Comparison of ENCODE assay signal across 1 cellular context in genomic region chr16:87391950-87392822, GRCh38.
A peak's percentile ranks its signal among the peaks of the same experiment; 100 is the strongest.
TF ChIP-seq lines count a peak whose summit lies in the region.

Gene MAP1LC3B, plus strand, starts transcription at chr16:87392336. Its CDS starts 92 bp downstream, at chr16:87392428.

TF ChIP-seq in HepG2, 621 proteins besides CTCF, POLR2A, EP300 and RAD21 (continued from another document and continues in another):
- TF ChIP-seq, protein P1, sequence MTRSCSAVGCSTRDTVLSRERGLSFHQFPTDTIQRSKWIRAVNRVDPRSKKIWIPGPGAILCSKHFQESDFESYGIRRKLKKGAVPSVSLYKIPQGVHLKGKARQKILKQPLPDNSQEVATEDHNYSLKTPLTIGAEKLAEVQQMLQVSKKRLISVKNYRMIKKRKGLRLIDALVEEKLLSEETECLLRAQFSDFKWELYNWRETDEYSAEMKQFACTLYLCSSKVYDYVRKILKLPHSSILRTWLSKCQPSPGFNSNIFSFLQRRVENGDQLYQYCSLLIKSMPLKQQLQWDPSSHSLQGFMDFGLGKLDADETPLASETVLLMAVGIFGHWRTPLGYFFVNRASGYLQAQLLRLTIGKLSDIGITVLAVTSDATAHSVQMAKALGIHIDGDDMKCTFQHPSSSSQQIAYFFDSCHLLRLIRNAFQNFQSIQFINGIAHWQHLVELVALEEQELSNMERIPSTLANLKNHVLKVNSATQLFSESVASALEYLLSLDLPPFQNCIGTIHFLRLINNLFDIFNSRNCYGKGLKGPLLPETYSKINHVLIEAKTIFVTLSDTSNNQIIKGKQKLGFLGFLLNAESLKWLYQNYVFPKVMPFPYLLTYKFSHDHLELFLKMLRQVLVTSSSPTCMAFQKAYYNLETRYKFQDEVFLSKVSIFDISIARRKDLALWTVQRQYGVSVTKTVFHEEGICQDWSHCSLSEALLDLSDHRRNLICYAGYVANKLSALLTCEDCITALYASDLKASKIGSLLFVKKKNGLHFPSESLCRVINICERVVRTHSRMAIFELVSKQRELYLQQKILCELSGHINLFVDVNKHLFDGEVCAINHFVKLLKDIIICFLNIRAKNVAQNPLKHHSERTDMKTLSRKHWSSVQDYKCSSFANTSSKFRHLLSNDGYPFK (CRISPR knock-in tag; IDR thresholded peaks at IDR 0.05; ENCODE audit: borderline replicate concordance): peak; percentile 94
- peak; percentile 89; the same call in 1 of the 2 replicates for TF ChIP-seq NRL (CRISPR knock-in tag; IDR thresholded peaks at IDR 0.05; ENCODE audit: borderline replicate concordance)
- no peak for TF ChIP-seq RBAK (CRISPR knock-in tag; IDR thresholded peaks at IDR 0.05)
- TF ChIP-seq TEAD3 (CRISPR knock-in tag; optimal IDR thresholded peaks at IDR 0.05; ENCODE audit: borderline replicate concordance): peak; percentile 90
- TF ChIP-seq ETV5 (CRISPR knock-in tag; IDR thresholded peaks at IDR 0.05; ENCODE audit: borderline replicate concordance): peak; percentile 68; the same call in 1 of the 2 replicates
- TF ChIP-seq STAT5B (CRISPR knock-in tag; IDR thresholded peaks at IDR 0.05): no peak; the same call in 1 of the 2 replicates
- no peak for TF ChIP-seq PAF1 (CRISPR knock-in tag; IDR thresholded peaks at IDR 0.05)
- TF ChIP-seq ZNF264 (CRISPR knock-in tag; IDR thresholded peaks at IDR 0.05): peak; percentile 39; the same call in 1 of the 2 replicates
- TF ChIP-seq, protein P2, sequence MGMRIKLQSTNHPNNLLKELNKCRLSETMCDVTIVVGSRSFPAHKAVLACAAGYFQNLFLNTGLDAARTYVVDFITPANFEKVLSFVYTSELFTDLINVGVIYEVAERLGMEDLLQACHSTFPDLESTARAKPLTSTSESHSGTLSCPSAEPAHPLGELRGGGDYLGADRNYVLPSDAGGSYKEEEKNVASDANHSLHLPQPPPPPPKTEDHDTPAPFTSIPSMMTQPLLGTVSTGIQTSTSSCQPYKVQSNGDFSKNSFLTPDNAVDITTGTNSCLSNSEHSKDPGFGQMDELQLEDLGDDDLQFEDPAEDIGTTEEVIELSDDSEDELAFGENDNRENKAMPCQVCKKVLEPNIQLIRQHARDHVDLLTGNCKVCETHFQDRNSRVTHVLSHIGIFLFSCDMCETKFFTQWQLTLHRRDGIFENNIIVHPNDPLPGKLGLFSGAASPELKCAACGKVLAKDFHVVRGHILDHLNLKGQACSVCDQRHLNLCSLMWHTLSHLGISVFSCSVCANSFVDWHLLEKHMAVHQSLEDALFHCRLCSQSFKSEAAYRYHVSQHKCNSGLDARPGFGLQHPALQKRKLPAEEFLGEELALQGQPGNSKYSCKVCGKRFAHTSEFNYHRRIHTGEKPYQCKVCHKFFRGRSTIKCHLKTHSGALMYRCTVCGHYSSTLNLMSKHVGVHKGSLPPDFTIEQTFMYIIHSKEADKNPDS (CRISPR knock-in tag; IDR thresholded peaks at IDR 0.05): no peak; the same call in 1 of the 2 replicates
- peak; percentile 83; the same call in 1 of the 2 replicates for TF ChIP-seq TIGD3 (CRISPR knock-in tag; IDR thresholded peaks at IDR 0.05; ENCODE audit: borderline replicate concordance)
- TF ChIP-seq RFX3 (CRISPR knock-in tag; IDR thresholded peaks at IDR 0.05): 0 out of 2 replicates have a peak, but pooled peaks have one; percentile 10
- TF ChIP-seq CBX1 (IDR thresholded peaks at IDR 0.05; ENCODE audit: low read depth): peak; percentile 49
- no peak for TF ChIP-seq ZNF24 (IDR thresholded peaks at IDR 0.05)
- peak; percentile 96 for TF ChIP-seq IRX3 (CRISPR knock-in tag; IDR thresholded peaks at IDR 0.05; ENCODE audit: borderline replicate concordance, low read depth)
- peak; percentile 99 for TF ChIP-seq FOXK1 (CRISPR knock-in tag; IDR thresholded peaks at IDR 0.05; ENCODE audit: borderline replicate concordance, low read depth)
- no peak for TF ChIP-seq GTF3A (CRISPR knock-in tag; conservative IDR thresholded peaks at IDR 0.05)
- TF ChIP-seq ZNF563 (CRISPR knock-in tag; IDR thresholded peaks at IDR 0.05): peak; percentile 75; the same call in 1 of the 2 replicates
- TF ChIP-seq KAT8 (CRISPR knock-in tag; IDR thresholded peaks at IDR 0.05): peak; percentile 77
- peak; percentile 82; the same call in 1 of the 2 replicates for TF ChIP-seq ZNF773 (CRISPR knock-in tag; IDR thresholded peaks at IDR 0.05; ENCODE audit: borderline replicate concordance)
- peak; percentile 97 for TF ChIP-seq MIER3 (CRISPR knock-in tag; IDR thresholded peaks at IDR 0.05; ENCODE audit: borderline replicate concordance)
- TF ChIP-seq TBL1XR1 (IDR thresholded peaks at IDR 0.05; ENCODE audit: borderline replicate concordance, low read length, partially characterized antibody): peak; percentile 85
- peak; percentile 92 for TF ChIP-seq ZNF501 (CRISPR knock-in tag; IDR thresholded peaks at IDR 0.05)
- no peak for TF ChIP-seq CHD4 (IDR thresholded peaks at IDR 0.05; ENCODE audit: borderline replicate concordance, low read length)
- TF ChIP-seq ADNP (CRISPR knock-in tag; IDR thresholded peaks at IDR 0.05): no peak
- no peak for TF ChIP-seq SRF (IDR thresholded peaks at IDR 0.05; ENCODE audit: low read depth, low read length)
- peak; percentile 95; the same call in 1 of the 2 replicates for TF ChIP-seq MAF1 (CRISPR knock-in tag; IDR thresholded peaks at IDR 0.05; ENCODE audit: borderline replicate concordance)
- TF ChIP-seq ZFP91 (CRISPR knock-in tag; IDR thresholded peaks at IDR 0.05; ENCODE audit: borderline replicate concordance): peak; percentile 91
- peak; percentile 83; the same call in 1 of the 2 replicates for TF ChIP-seq ZNF430 (CRISPR knock-in tag; IDR thresholded peaks at IDR 0.05)
- TF ChIP-seq FOXP4 (CRISPR knock-in tag; IDR thresholded peaks at IDR 0.05): peak; percentile 91
- TF ChIP-seq, protein P3, sequence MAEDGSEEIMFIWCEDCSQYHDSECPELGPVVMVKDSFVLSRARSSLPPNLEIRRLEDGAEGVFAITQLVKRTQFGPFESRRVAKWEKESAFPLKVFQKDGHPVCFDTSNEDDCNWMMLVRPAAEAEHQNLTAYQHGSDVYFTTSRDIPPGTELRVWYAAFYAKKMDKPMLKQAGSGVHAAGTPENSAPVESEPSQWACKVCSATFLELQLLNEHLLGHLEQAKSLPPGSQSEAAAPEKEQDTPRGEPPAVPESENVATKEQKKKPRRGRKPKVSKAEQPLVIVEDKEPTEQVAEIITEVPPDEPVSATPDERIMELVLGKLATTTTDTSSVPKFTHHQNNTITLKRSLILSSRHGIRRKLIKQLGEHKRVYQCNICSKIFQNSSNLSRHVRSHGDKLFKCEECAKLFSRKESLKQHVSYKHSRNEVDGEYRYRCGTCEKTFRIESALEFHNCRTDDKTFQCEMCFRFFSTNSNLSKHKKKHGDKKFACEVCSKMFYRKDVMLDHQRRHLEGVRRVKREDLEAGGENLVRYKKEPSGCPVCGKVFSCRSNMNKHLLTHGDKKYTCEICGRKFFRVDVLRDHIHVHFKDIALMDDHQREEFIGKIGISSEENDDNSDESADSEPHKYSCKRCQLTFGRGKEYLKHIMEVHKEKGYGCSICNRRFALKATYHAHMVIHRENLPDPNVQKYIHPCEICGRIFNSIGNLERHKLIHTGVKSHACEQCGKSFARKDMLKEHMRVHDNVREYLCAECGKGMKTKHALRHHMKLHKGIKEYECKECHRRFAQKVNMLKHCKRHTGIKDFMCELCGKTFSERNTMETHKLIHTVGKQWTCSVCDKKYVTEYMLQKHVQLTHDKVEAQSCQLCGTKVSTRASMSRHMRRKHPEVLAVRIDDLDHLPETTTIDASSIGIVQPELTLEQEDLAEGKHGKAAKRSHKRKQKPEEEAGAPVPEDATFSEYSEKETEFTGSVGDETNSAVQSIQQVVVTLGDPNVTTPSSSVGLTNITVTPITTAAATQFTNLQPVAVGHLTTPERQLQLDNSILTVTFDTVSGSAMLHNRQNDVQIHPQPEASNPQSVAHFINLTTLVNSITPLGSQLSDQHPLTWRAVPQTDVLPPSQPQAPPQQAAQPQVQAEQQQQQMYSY (CRISPR knock-in tag; IDR thresholded peaks at IDR 0.05): peak; percentile 71; the same call in 1 of the 2 replicates
- TF ChIP-seq ZFP41 (CRISPR knock-in tag; IDR thresholded peaks at IDR 0.05; ENCODE audit: borderline replicate concordance): no peak
- peak; percentile 84 for TF ChIP-seq ESRRA (CRISPR knock-in tag; IDR thresholded peaks at IDR 0.05; ENCODE audit: low read depth)
- TF ChIP-seq, protein P4, sequence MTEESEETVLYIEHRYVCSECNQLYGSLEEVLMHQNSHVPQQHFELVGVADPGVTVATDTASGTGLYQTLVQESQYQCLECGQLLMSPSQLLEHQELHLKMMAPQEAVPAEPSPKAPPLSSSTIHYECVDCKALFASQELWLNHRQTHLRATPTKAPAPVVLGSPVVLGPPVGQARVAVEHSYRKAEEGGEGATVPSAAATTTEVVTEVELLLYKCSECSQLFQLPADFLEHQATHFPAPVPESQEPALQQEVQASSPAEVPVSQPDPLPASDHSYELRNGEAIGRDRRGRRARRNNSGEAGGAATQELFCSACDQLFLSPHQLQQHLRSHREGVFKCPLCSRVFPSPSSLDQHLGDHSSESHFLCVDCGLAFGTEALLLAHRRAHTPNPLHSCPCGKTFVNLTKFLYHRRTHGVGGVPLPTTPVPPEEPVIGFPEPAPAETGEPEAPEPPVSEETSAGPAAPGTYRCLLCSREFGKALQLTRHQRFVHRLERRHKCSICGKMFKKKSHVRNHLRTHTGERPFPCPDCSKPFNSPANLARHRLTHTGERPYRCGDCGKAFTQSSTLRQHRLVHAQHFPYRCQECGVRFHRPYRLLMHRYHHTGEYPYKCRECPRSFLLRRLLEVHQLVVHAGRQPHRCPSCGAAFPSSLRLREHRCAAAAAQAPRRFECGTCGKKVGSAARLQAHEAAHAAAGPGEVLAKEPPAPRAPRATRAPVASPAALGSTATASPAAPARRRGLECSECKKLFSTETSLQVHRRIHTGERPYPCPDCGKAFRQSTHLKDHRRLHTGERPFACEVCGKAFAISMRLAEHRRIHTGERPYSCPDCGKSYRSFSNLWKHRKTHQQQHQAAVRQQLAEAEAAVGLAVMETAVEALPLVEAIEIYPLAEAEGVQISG (CRISPR knock-in tag; IDR thresholded peaks at IDR 0.05): peak; percentile 91
- no peak for TF ChIP-seq SYNCRIP (IDR thresholded peaks at IDR 0.05; ENCODE audit: insufficient read depth, low read depth, low read length)
- TF ChIP-seq ZNF703 (CRISPR knock-in tag; IDR thresholded peaks at IDR 0.05; ENCODE audit: borderline replicate concordance): peak; percentile 95; the same call in 1 of the 2 replicates
- TF ChIP-seq ZBTB3 (CRISPR knock-in tag; IDR thresholded peaks at IDR 0.05; ENCODE audit: borderline replicate concordance, low read depth): no peak; the same call in 1 of the 2 replicates
- no peak for TF ChIP-seq ZNF296 (CRISPR knock-in tag; conservative IDR thresholded peaks at IDR 0.05)
- TF ChIP-seq, protein P5, sequence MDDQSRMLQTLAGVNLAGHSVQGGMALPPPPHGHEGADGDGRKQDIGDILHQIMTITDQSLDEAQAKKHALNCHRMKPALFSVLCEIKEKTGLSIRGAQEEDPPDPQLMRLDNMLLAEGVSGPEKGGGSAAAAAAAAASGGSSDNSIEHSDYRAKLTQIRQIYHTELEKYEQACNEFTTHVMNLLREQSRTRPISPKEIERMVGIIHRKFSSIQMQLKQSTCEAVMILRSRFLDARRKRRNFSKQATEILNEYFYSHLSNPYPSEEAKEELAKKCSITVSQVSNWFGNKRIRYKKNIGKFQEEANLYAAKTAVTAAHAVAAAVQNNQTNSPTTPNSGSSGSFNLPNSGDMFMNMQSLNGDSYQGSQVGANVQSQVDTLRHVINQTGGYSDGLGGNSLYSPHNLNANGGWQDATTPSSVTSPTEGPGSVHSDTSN (CRISPR knock-in tag; IDR thresholded peaks at IDR 0.05; ENCODE audit: borderline replicate concordance): no peak
- peak; percentile 66 for TF ChIP-seq BATF2 (CRISPR knock-in tag; IDR thresholded peaks at IDR 0.05)
- TF ChIP-seq ZBTB8A (CRISPR knock-in tag; IDR thresholded peaks at IDR 0.05; ENCODE audit: borderline replicate concordance, low read depth): 0 out of 2 replicates have a peak, but pooled peaks have one; percentile 68
- TF ChIP-seq, protein P6, sequence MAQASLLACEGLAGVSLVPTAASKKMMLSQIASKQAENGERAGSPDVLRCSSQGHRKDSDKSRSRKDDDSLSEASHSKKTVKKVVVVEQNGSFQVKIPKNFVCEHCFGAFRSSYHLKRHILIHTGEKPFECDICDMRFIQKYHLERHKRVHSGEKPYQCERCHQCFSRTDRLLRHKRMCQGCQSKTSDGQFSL (CRISPR knock-in tag; IDR thresholded peaks at IDR 0.05): no peak
- TF ChIP-seq ZNF282 (IDR thresholded peaks at IDR 0.05; ENCODE audit: partially characterized antibody): no peak
- no peak for TF ChIP-seq ZNF382 (CRISPR knock-in tag; IDR thresholded peaks at IDR 0.05; ENCODE audit: borderline replicate concordance)
